ENCODE assay signal across 23 cellular contexts in genomic region chr10:43320226-43320625, GRCh38. TPM values are rescaled to one million over a fixed set of nuclear protein-coding genes. Genes with fewer than 3 reads are reported as not detected.
DNase-seq lines count a peak whose midpoint lies in the region; FAIRE-seq and TF ChIP-seq lines count a peak whose summit lies in the region.
"Had no signal": no experiment of that assay in that cellular context is flagged by ENCODE, and none has a peak within 500 bp of the region (broad histone marks: within the 10 kb centered on the region; RNA-seq: fewer than 3 reads in every experiment).

No MANE protein-coding gene starts in this region.

- 91% methylated on average over 7 of the region's 7 CpGs; no CpG with 5 or more reads in 1 of the 2 experiments for WGBS in H1 (ENCODE audit: extremely low coverage in 1 of 2, insufficient coverage in 1 of 2, insufficient read length in 1 of 2, insufficient replicate concordance in 2 of 2, low coverage in 1 of 2, low lambda C conversion rate in 2 of 2, missing lambda C conversion rate in 1 of 2), 2 experiments

- H3K4me3 ChIP-seq in H1 (ENCODE audit: extremely low read depth in 1 of 4, insufficient read depth in 2 of 4, low read depth in 3 of 4, low read length in 4 of 4): no peak overlapping the region
- H3K4me3 ChIP-seq in osteoblast (ENCODE audit: insufficient read depth, low read length): no peak overlapping the region
- H3K4me3 ChIP-seq: A549, BLaER1 had no signal

- H3K79me2 ChIP-seq in H1 (ENCODE audit: control insufficient read depth in 1 of 2, insufficient read depth in 2 of 2, low read length in 2 of 2) (no peaks in the 10 kb centered on the region), osteoblast (ENCODE audit: insufficient read depth, low read length) (no peaks in the 10 kb centered on the region)

- H3K9ac ChIP-seq in H1 (replicated peaks in 1 of 4; ENCODE audit: extremely low read depth in 1 of 4, low read depth in 3 of 4, low read length in 3 of 4): no peak overlapping the region
- H3K9ac ChIP-seq: BLaER1 had no signal

- TF ChIP-seq EP300 in H1 (IDR thresholded peaks at IDR 0.05; ENCODE audit: borderline replicate concordance in 1 of 2, low read depth in 2 of 2, low read length in 2 of 2): no peak

- H2BK120ac ChIP-seq in H1 (replicated peaks; ENCODE audit: low read depth, low read length): no peak overlapping the region

- no peaks in the 10 kb centered on the region for H3K9me3 ChIP-seq in H1 (ENCODE audit: insufficient read depth in 2 of 2, low read depth in 1 of 2, low read length in 1 of 2)
- no peaks in the 10 kb centered on the region for H3K9me3 ChIP-seq in osteoblast (ENCODE audit: low read depth, low read length)
- H3K9me3 ChIP-seq: A549, BE2C, BLaER1 had no signal

- no peak overlapping the region for H2BK15ac ChIP-seq in H1 (ENCODE audit: low read length)

- no peaks in the 10 kb centered on the region for H3K36me3 ChIP-seq in H1 (ENCODE audit: control insufficient read depth in 2 of 4, insufficient read depth in 4 of 4, low read length in 3 of 4)
- no peaks in the 10 kb centered on the region for H3K36me3 ChIP-seq in osteoblast (ENCODE audit: insufficient read depth, low read length)
- H3K36me3 ChIP-seq: BE2C, BLaER1 had no signal

- no peak overlapping the region for H3K56ac ChIP-seq in H1 (replicated peaks; ENCODE audit: insufficient read length, low read depth, low read length)

- H4K20me1 ChIP-seq in H1 (replicated peaks in 1 of 2; ENCODE audit: control insufficient read depth in 1 of 2, insufficient read depth in 2 of 2, low read length in 2 of 2): no peaks in the 10 kb centered on the region
- H4K20me1 ChIP-seq in osteoblast (ENCODE audit: insufficient read depth, low read length): no peaks in the 10 kb centered on the region
- H4K20me1 ChIP-seq: BLaER1 had no signal

- DNase-seq in AG20443 (ENCODE audit: low spot score) (peak; percentile 7), H1 (ENCODE audit: low read depth in 1 of 2, low spot score in 2 of 2) (no peak), osteoblast (ENCODE audit: insufficient read length, low spot score, missing footprints) (peak; percentile 64), NCI-H2107 treated with DMSO at 0.1 percent for 48 hours (lab: John Stamatoyannopoulos, UW; ENCODE audit: unreplicated experiment) (no peak), activated T-cell treated with anti-CD3 and anti-CD28 coated beads for 4 hours (no peak), DMS114 treated with DMSO at 0.1 percent for 48 hours (lab: John Stamatoyannopoulos, UW; ENCODE audit: unreplicated experiment) (no peak)
- DNase-seq: BE2C; C1 segment of cervical spinal cord; CD4-positive, alpha-beta memory T cell; CD4-positive, CD25-positive, alpha-beta regulatory T cell; CD8-positive, alpha-beta memory T cell; COR-L47; DMS 273 treated with DMSO at 0.1 percent for 48 hours; DMS79 treated with DMSO at 0.1 percent for 48 hours; GF-D8 had no signal

- H3K4me1 ChIP-seq in H1 (replicated peaks in 1 of 4; ENCODE audit: control insufficient read depth in 3 of 4, insufficient read depth in 4 of 4, low read length in 3 of 4) (peaks cover 0 to 9% (median 2%) of the 10 kb centered on the region in 4 experiments; a peak in 3 of 7 replicates), osteoblast (ENCODE audit: insufficient read depth, low read length) (no peaks in the 10 kb centered on the region)
- H3K4me1 ChIP-seq: BE2C, BLaER1 had no signal

- TF ChIP-seq POLR2A in H1 (IDR thresholded peaks at IDR 0.05; ENCODE audit: control extremely low read depth in 1 of 2, low read depth in 2 of 2, low read length in 2 of 2): no peak

- no peak overlapping the region for H2AFZ ChIP-seq in H1 (ENCODE audit: low read length)
- H2AFZ ChIP-seq in osteoblast (ENCODE audit: low read length): no peak overlapping the region

- no peaks in the 10 kb centered on the region for H3K79me1 ChIP-seq in H1 (ENCODE audit: low read depth, low read length)

- no peak overlapping the region for H4K91ac ChIP-seq in H1 (replicated peaks; ENCODE audit: insufficient read length, low read length)

- no peak overlapping the region for H3K27ac ChIP-seq in H1 (ENCODE audit: low read depth, low read length)
- no peak overlapping the region for H3K27ac ChIP-seq in osteoblast (ENCODE audit: low read depth, low read length)
- H3K27ac ChIP-seq: 22Rv1, A549, BLaER1 had no signal

- 0 out of 2 replicates have a peak overlapping the region, but pooled peaks have one; percentile 39 for H2AK5ac ChIP-seq in H1 (ENCODE audit: low read depth, low read length)

- H3K18ac ChIP-seq in H1 (ENCODE audit: extremely low read depth, low read length): no peak overlapping the region

- H3K4me2 ChIP-seq in H1 (ENCODE audit: insufficient read depth in 1 of 2, low read depth in 2 of 2, low read length in 2 of 2): no peak overlapping the region
- H3K4me2 ChIP-seq in osteoblast (ENCODE audit: insufficient read depth, low read length): no peak overlapping the region
- H3K4me2 ChIP-seq: A549, BLaER1 had no signal

- no peak overlapping the region for H2BK20ac ChIP-seq in H1 (ENCODE audit: low read length)

- peaks cover 8% of the 10 kb centered on the region for H3K23me2 ChIP-seq in H1 (ENCODE audit: low read depth, low read length)

- H4K5ac ChIP-seq in H1 (ENCODE audit: insufficient read length, low read depth, low read length): no peak overlapping the region

- no peak for FAIRE-seq in H1 (lab: Jason Lieb, UNC)
- FAIRE-seq: A549, G401.6, GM12891, GM19239 had no signal

- POLR2A ChIA-PET in H1 (lab: Charles Lee; ENCODE audit: partially characterized antibody): no interaction called here

- CTCF ChIA-PET in H1 (lab: Charles Lee; ENCODE audit: partially characterized antibody): interaction anchor here (1.0 to 2.4 kb wide), 6 partner anchors 19 to 65 kb away, joined by 3 to 14 read pairs (median 4); no protein-coding TSS in a partner anchor

- no peak overlapping the region for H3K4ac ChIP-seq in H1 (replicated peaks; ENCODE audit: insufficient read length, low read depth, low read length)

- no peak overlapping the region for H2BK5ac ChIP-seq in H1 (ENCODE audit: low read depth, low read length)

- H3K27me3 ChIP-seq in H1 (replicated peaks in 1 of 4; ENCODE audit: control insufficient read depth in 3 of 4, extremely low read depth in 1 of 4, insufficient read depth in 3 of 4, low read length in 3 of 4) (no peaks in the 10 kb centered on the region), osteoblast (ENCODE audit: insufficient read depth, low read length) (peaks cover 5% of the 10 kb centered on the region)
- H3K27me3 ChIP-seq: BE2C, BLaER1 had no signal

- no peak overlapping the region for H4K8ac ChIP-seq in H1 (ENCODE audit: extremely low read depth, insufficient read depth, low read length)

- TF ChIP-seq RAD21 in H1 (IDR thresholded peaks at IDR 0.05 in 1 of 2, conservative IDR thresholded peaks at IDR 0.05 in 1 of 2; ENCODE audit: low read depth in 2 of 2, low read length in 2 of 2): no peak

- no peak for TF ChIP-seq CTCF in H1 (IDR thresholded peaks at IDR 0.05; ENCODE audit: control extremely low read depth in 1 of 3, insufficient read depth in 1 of 3, low read depth in 1 of 3, low read length in 3 of 3)
- TF ChIP-seq CTCF in osteoblast (IDR thresholded peaks at IDR 0.05; ENCODE audit: extremely low read depth, low read depth, low read length): no peak

- no peak overlapping the region for H3K23ac ChIP-seq in H1 (ENCODE audit: insufficient read length)

- no peak overlapping the region for H3K14ac ChIP-seq in H1 (ENCODE audit: insufficient read length)

- no peak overlapping the region for H2BK12ac ChIP-seq in H1 (ENCODE audit: low read depth, low read length)

TF ChIP-seq in H1, 55 proteins besides CTCF, POLR2A, EP300 and RAD21:
- no peak for TF ChIP-seq HDAC6 (IDR thresholded peaks at IDR 0.05; ENCODE audit: low read depth, low read length)
- TF ChIP-seq JUN (IDR thresholded peaks at IDR 0.05; ENCODE audit: low read depth, low read length): no peak
- TF ChIP-seq EZH2 (IDR thresholded peaks at IDR 0.05; ENCODE audit: low read depth, low read length, severe bottlenecking): no peak
- no peak for TF ChIP-seq RNF2 (IDR thresholded peaks at IDR 0.05; ENCODE audit: borderline replicate concordance, low read depth, low read length, missing control alignments, poor library complexity, severe bottlenecking)
- TF ChIP-seq SP1 (IDR thresholded peaks at IDR 0.05; ENCODE audit: low read depth, low read length): no peak
- no peak for TF ChIP-seq NANOG (IDR thresholded peaks at IDR 0.05; ENCODE audit: insufficient read depth, low read depth, low read length, poor library complexity, severe bottlenecking)
- no peak for TF ChIP-seq ASH2L (IDR thresholded peaks at IDR 0.05; ENCODE audit: low read length)
- TF ChIP-seq GTF2F1 (IDR thresholded peaks at IDR 0.05; ENCODE audit: borderline replicate concordance, low read depth, low read length): no peak
- TF ChIP-seq RXRA (IDR thresholded peaks at IDR 0.05; ENCODE audit: insufficient read depth, low read depth, low read length): no peak
- no peak for TF ChIP-seq SUZ12 (IDR thresholded peaks at IDR 0.05; ENCODE audit: low read length)

RNA-seq across cellular contexts. Expression of gene FXYD4, which starts 51.2 kb away (rescaled TPM):
- not detected in 2 replicates for total RNA-seq in H1 (2021; fragmentation: NEBNext Ultra II Directional; extraction: Animal tissue kit (Norgen Biotek cat#: 25700))
- polyA plus RNA-seq in H1 (2011; rRNA removed): not detected in 2 replicates
- polyA plus RNA-seq in H1 (2011; cell fraction: cytosol; rRNA removed): not detected
- not detected for polyA plus RNA-seq in H1 (2011; cell fraction: nucleus; rRNA removed)
- not detected in 4 replicates for polyA plus RNA-seq in H1 (2012, experiment 1 of 2)
- not detected for polyA plus RNA-seq in H1 (2012, experiment 2 of 2)
- polyA plus RNA-seq in H1 (2013, experiment 1 of 2): not detected
- not detected for polyA plus RNA-seq in H1 (2013, experiment 2 of 2)
- not detected in 2 replicates for polyA minus RNA-seq in H1 (2011; rRNA and poly(A)+ RNA removed)
- polyA minus RNA-seq in H1 (2011; cell fraction: cytosol; rRNA and poly(A)+ RNA removed): not detected
- not detected for polyA minus RNA-seq in H1 (2011; cell fraction: nucleus; rRNA and poly(A)+ RNA removed)
- total RNA-seq in osteoblast: not detected in 2 replicates
- total RNA-seq: A172; CD4-positive, alpha-beta memory T cell; CD4-positive, CD25-positive, alpha-beta regulatory T cell; CD8-positive, alpha-beta memory T cell had no signal
- polyA plus RNA-seq: A549; CD14-positive monocyte; CD4-positive, alpha-beta memory T cell; CD4-positive, CD25-positive, alpha-beta regulatory T cell; CD8-positive, alpha-beta memory T cell had no signal

RNA-seq across cellular contexts. Expression of gene RASGEF1A, which starts 53.4 kb away (rescaled TPM):
- total RNA-seq in H1 (2021; fragmentation: NEBNext Ultra II Directional; extraction: Animal tissue kit (Norgen Biotek cat#: 25700)): 13.3 and 13.4 TPM in 2 replicates
- polyA plus RNA-seq in H1 (2011; rRNA removed): 25.6 and 30.7 TPM in 2 replicates
- polyA plus RNA-seq in H1 (2011; cell fraction: cytosol; rRNA removed): 32.7 TPM
- polyA plus RNA-seq in H1 (2011; cell fraction: nucleus; rRNA removed): 53.0 TPM
- 9.2 to 19.0 TPM (median 16.3 TPM) in 4 replicates for polyA plus RNA-seq in H1 (2012, experiment 1 of 2)
- 12.0 TPM for polyA plus RNA-seq in H1 (2012, experiment 2 of 2)
- 8.6 TPM for polyA plus RNA-seq in H1 (2013, experiment 1 of 2)
- 7.8 TPM for polyA plus RNA-seq in H1 (2013, experiment 2 of 2)
- polyA minus RNA-seq in H1 (2011; rRNA and poly(A)+ RNA removed): 27.7 and 30.0 TPM in 2 replicates
- polyA minus RNA-seq in H1 (2011; cell fraction: cytosol; rRNA and poly(A)+ RNA removed): 26.3 TPM
- polyA minus RNA-seq in H1 (2011; cell fraction: nucleus; rRNA and poly(A)+ RNA removed): 26.0 TPM
- total RNA-seq in osteoblast: 1.1 TPM in 1 of 2 replicates, not detected in the other
- total RNA-seq: A172 had no signal

Comparison
In these comparisons a context has a peak if more than half of its experiments do, and no peak if none do; other contexts are left out.
1. DNase-seq: peak in AG20443 (single experiment) and osteoblast (single experiment); none in H1 (0 of 2), NCI-H2107 treated with DMSO at 0.1 percent for 48 hours (single experiment), activated T-cell treated with anti-CD3 and anti-CD28 coated beads for 4 hours (single experiment) and DMS114 treated with DMSO at 0.1 percent for 48 hours (single experiment).